23 cellular contexts compared by ENCODE assay signal in genomic region chr3:108863799-108864135, GRCh38. TPM values are rescaled to one million over a fixed set of nuclear protein-coding genes. Genes with fewer than 3 reads are reported as not detected.
DNase-seq lines count a peak whose midpoint lies in the region; ATAC-seq and TF ChIP-seq lines count a peak whose summit lies in the region.
"Had no signal": no experiment of that assay in that cellular context is flagged by ENCODE, and none has a peak within 500 bp of the region (broad histone marks: within the 10 kb centered on the region; RNA-seq: fewer than 3 reads in every experiment).

No MANE protein-coding gene starts in this region.

- ATAC-seq in SK-N-SH treated with all-trans-retinoic acid at 6 μM for 48 hours: peak; percentile 56
- no peak for ATAC-seq in upper lobe of left lung (ENCODE audit: low FRiP score in 2 of 2)
- ATAC-seq: left colon, right lobe of liver had no signal

- CTCF ChIA-PET in activated CD4-positive, alpha-beta T cell treated with anti-CD3 and anti-CD28 coated beads, Interleukin-2, amount 10 ng/mL, durations not matched to agents 7 days and 5 days (lab: Charles Lee): no interaction called here
- CTCF ChIA-PET in Calu3 (lab: Charles Lee): interaction anchor here (0.6 kb wide), 1 partner anchor 17 kb away, joined by 3 read pairs; no protein-coding TSS in a partner anchor

- H3K4me1 ChIP-seq in effector memory CD4-positive, alpha-beta T cell (ENCODE audit: control insufficient read depth, insufficient read depth, low read length, poor library complexity, severe bottlenecking): peaks cover 9% of the 10 kb centered on the region
- H3K4me1 ChIP-seq in upper lobe of left lung: no peaks in the 10 kb centered on the region
- H3K4me1 ChIP-seq: BLaER1 treated with 17β-estradiol and CSF1 and Interleukin-3, amounts not matched to agents 10 nM and 100 nM; parathyroid adenoma; right lobe of liver had no signal

- TF ChIP-seq CTCF in Calu3 (IDR thresholded peaks at IDR 0.05; ENCODE audit: unreplicated experiment) (no peak), upper lobe of left lung (IDR thresholded peaks at IDR 0.05) (no peak)

- intact Hi-C loops in Calu3 (cut with micrococcal nuclease; ENCODE audit: unreplicated experiment): no loop called here

- H3K9me3 Mint-ChIP-seq in activated CD4-positive, alpha-beta T cell treated with anti-CD3 and anti-CD28 coated beads, Interleukin-2, amount 10 ng/mL, durations not matched to agents 7 days and 5 days: peaks cover 14% of the 10 kb centered on the region
- no peaks in the 10 kb centered on the region for H3K9me3 Mint-ChIP-seq in Calu3 (ENCODE audit: low read depth, unreplicated experiment)
- H3K9me3 Mint-ChIP-seq: nephron progenitor cell had no signal

- H3K36me3 Mint-ChIP-seq in activated CD4-positive, alpha-beta T cell treated with anti-CD3 and anti-CD28 coated beads, Interleukin-2, amount 10 ng/mL, durations not matched to agents 7 days and 5 days (ENCODE audit: low read depth): peaks cover 73% of the 10 kb centered on the region
- H3K36me3 Mint-ChIP-seq in Calu3 (ENCODE audit: insufficient read depth, unreplicated experiment): peaks cover 8% of the 10 kb centered on the region

- 84 to 86% methylated on average over 6 of the region's 6 CpGs for WGBS in upper lobe of left lung, 2 donors

- no peaks in the 10 kb centered on the region for H3K27me3 ChIP-seq in effector memory CD4-positive, alpha-beta T cell (replicated peaks; ENCODE audit: control insufficient read depth, insufficient read depth, low read length, poor library complexity, severe bottlenecking)
- H3K27me3 ChIP-seq in upper lobe of left lung: no peaks in the 10 kb centered on the region
- H3K27me3 ChIP-seq: BLaER1 treated with 17β-estradiol and CSF1 and Interleukin-3, amounts not matched to agents 10 nM and 100 nM; right lobe of liver; SJSA1 had no signal

- peaks cover 10% of the 10 kb centered on the region for H3K36me3 ChIP-seq in effector memory CD4-positive, alpha-beta T cell (ENCODE audit: control insufficient read depth, insufficient read depth, low read length)
- no peaks in the 10 kb centered on the region for H3K36me3 ChIP-seq in upper lobe of left lung
- H3K36me3 ChIP-seq: BLaER1 treated with 17β-estradiol and CSF1 and Interleukin-3, amounts not matched to agents 10 nM and 100 nM; right lobe of liver; SJSA1 had no signal

- no peak for DNase-seq in activated CD4-positive, alpha-beta T cell treated with anti-CD3 and anti-CD28 coated beads, Interleukin-2, amount 10 ng/mL, durations not matched to agents 7 days and 5 days
- DNase-seq in activated CD4-positive, alpha-beta T cell treated with anti-CD3 and anti-CD28 coated beads, Interleukin-2, amount 50 U/mL, for 1 hour: no peak
- peak; percentile 63 for DNase-seq in Calu3
- no peak for DNase-seq in effector memory CD4-positive, alpha-beta T cell
- DNase-seq in upper lobe of left lung: no peak
- DNase-seq in C1 segment of cervical spinal cord (lab: John Stamatoyannopoulos, UW): no peak
- DNase-seq in NCI-H1048 (lab: John Stamatoyannopoulos, UW): no peak
- DNase-seq: activated CD4-positive, CD25-positive, alpha-beta regulatory T cell; DMS153; GOT3; head of caudate nucleus; left colon; NCI-H187; nephron progenitor cell; right lobe of liver; stimulated activated CD4-positive, alpha-beta T cell treated with anti-CD3 and anti-CD28 coated beads, Interleukin-15, amount 100 ng/mL, for 24 hours; T-helper 9 cell had no signal

- H3K4me1 Mint-ChIP-seq in activated CD4-positive, alpha-beta T cell treated with anti-CD3 and anti-CD28 coated beads, Interleukin-2, amount 10 ng/mL, durations not matched to agents 7 days and 5 days: peaks cover 39% of the 10 kb centered on the region
- peaks cover 22% of the 10 kb centered on the region for H3K4me1 Mint-ChIP-seq in Calu3 (ENCODE audit: low read depth, unreplicated experiment)
- H3K4me1 Mint-ChIP-seq: nephron progenitor cell had no signal

- POLR2A ChIA-PET in activated CD4-positive, alpha-beta T cell treated with anti-CD3 and anti-CD28 coated beads, Interleukin-2, amount 10 ng/mL, durations not matched to agents 7 days and 5 days (lab: Charles Lee): no interaction called here

- peak overlapping the region; percentile 46 for H3K27ac ChIP-seq in effector memory CD4-positive, alpha-beta T cell (ENCODE audit: insufficient read depth, low read length, poor library complexity, severe bottlenecking)
- no peak overlapping the region for H3K27ac ChIP-seq in upper lobe of left lung
- H3K27ac ChIP-seq: BLaER1 treated with 17β-estradiol and CSF1 and Interleukin-3, amounts not matched to agents 10 nM and 100 nM; parathyroid adenoma; right lobe of liver had no signal

- no TSS peak for BruUV-seq in Calu3 (replicated peaks; lab: Mats Ljungman, UMichigan)

- no peak overlapping the region for H3K4me3 Mint-ChIP-seq in activated CD4-positive, alpha-beta T cell treated with anti-CD3 and anti-CD28 coated beads, Interleukin-2, amount 10 ng/mL, durations not matched to agents 7 days and 5 days
- H3K4me3 Mint-ChIP-seq in Calu3 (ENCODE audit: low read depth, unreplicated experiment): peak overlapping the region; percentile 47
- H3K4me3 Mint-ChIP-seq: nephron progenitor cell had no signal

- TF ChIP-seq POLR2A in upper lobe of left lung (IDR thresholded peaks at IDR 0.05): no peak

- H3K9me3 ChIP-seq in effector memory CD4-positive, alpha-beta T cell (ENCODE audit: control insufficient read depth, low read length): no peaks in the 10 kb centered on the region
- no peaks in the 10 kb centered on the region for H3K9me3 ChIP-seq in upper lobe of left lung
- H3K9me3 ChIP-seq: BLaER1 treated with 17β-estradiol and CSF1 and Interleukin-3, amounts not matched to agents 10 nM and 100 nM; right lobe of liver; SJSA1 had no signal

- no peak for TF ChIP-seq EP300 in upper lobe of left lung (IDR thresholded peaks at IDR 0.05)

- no peaks in the 10 kb centered on the region for H3K27me3 Mint-ChIP-seq in activated CD4-positive, alpha-beta T cell treated with anti-CD3 and anti-CD28 coated beads, Interleukin-2, amount 10 ng/mL, durations not matched to agents 7 days and 5 days
- H3K27me3 Mint-ChIP-seq in Calu3 (ENCODE audit: unreplicated experiment): no peaks in the 10 kb centered on the region

- no peak overlapping the region for H3K4me3 ChIP-seq in effector memory CD4-positive, alpha-beta T cell (ENCODE audit: insufficient read depth, low read depth, low read length, poor library complexity, severe bottlenecking)
- H3K4me3 ChIP-seq in upper lobe of left lung: no peak overlapping the region
- H3K4me3 ChIP-seq: BLaER1 treated with 17β-estradiol and CSF1 and Interleukin-3, amounts not matched to agents 10 nM and 100 nM; right lobe of liver; SJSA1 had no signal

- peak overlapping the region; percentile 80 for H3K27ac Mint-ChIP-seq in activated CD4-positive, alpha-beta T cell treated with anti-CD3 and anti-CD28 coated beads, Interleukin-2, amount 10 ng/mL, durations not matched to agents 7 days and 5 days
- H3K27ac Mint-ChIP-seq in Calu3 (ENCODE audit: unreplicated experiment): peak overlapping the region; percentile 100
- H3K27ac Mint-ChIP-seq: nephron progenitor cell had no signal

TF ChIP-seq in SK-N-SH treated with all-trans-retinoic acid at 6 μM for 48 hours, 23 proteins besides CTCF, POLR2A, EP300 and RAD21:
- TF ChIP-seq PPARA (CRISPR knock-in tag; IDR thresholded peaks at IDR 0.05; ENCODE audit: borderline replicate concordance) (no peak), BACH2 (CRISPR knock-in tag; IDR thresholded peaks at IDR 0.05; ENCODE audit: borderline replicate concordance) (no peak), OSR1 (CRISPR knock-in tag; IDR thresholded peaks at IDR 0.05) (no peak), TOX (CRISPR knock-in tag; IDR thresholded peaks at IDR 0.05; ENCODE audit: borderline replicate concordance) (no peak), POU6F1 (CRISPR knock-in tag; IDR thresholded peaks at IDR 0.05; ENCODE audit: borderline replicate concordance, low read depth) (no peak), RARB (CRISPR knock-in tag; IDR thresholded peaks at IDR 0.05) (no peak), ARNTL (CRISPR knock-in tag; IDR thresholded peaks at IDR 0.05; ENCODE audit: borderline replicate concordance, low read depth) (no peak), CREB5 (CRISPR knock-in tag; IDR thresholded peaks at IDR 0.05; ENCODE audit: low read depth) (no peak)
TF ChIP-seq in SK-N-SH treated with all-trans-retinoic acid at 6 μM for 48 hours: peak in this region for 0.

RNA-seq across cellular contexts. Expression of gene TRAT1, which starts 41.2 kb away (rescaled TPM):
- total RNA-seq in activated CD4-positive, alpha-beta T cell treated with anti-CD3 and anti-CD28 coated beads, Interleukin-2, amount 10 ng/mL, durations not matched to agents 7 days and 5 days: 100 to 1,000 TPM; 126 to 151 TPM
- total RNA-seq in Calu3 (2022) (not detected in 2 replicates), upper lobe of left lung (1 to 10 TPM in 4 of 6 donors, under 1 TPM in 2; 0.67 to 9.9 (median 1.1) TPM)
- total RNA-seq: A673, SJSA1, temporal lobe had no signal

Comparison
In these comparisons a context has a peak if more than half of its experiments do, and no peak if none do; other contexts are left out.
1. RNA of gene TRAT1, which starts 41.2 kb away (total RNA-seq): 126 to 151 TPM in activated CD4-positive, alpha-beta T cell treated with anti-CD3 and anti-CD28 coated beads, Interleukin-2, amount 10 ng/mL, durations not matched to agents 7 days and 5 days; 0.67 to 9.9 TPM in upper lobe of left lung and not detected in Calu3; every median in the first group is over 10 times any median in the second.